In genomic region chr1:105626276-105626987, GRCh38 we compare ENCODE assay signal across 10 cellular contexts.
"Had no signal": no experiment of that assay in that cellular context is flagged by ENCODE, and none has a peak within 500 bp of the region (broad histone marks: within the 10 kb centered on the region; RNA-seq: fewer than 3 reads in every experiment).

No MANE protein-coding gene starts in this region.

- H3K27ac Mint-ChIP-seq: H9, HFFc6 had no signal

- H3K9ac ChIP-seq: GM23248 had no signal

- H2AFZ ChIP-seq: GM23248 had no signal

- H3K4me3 Mint-ChIP-seq: H9, HFFc6 had no signal

- FAIRE-seq: H54, HTR-8/SVneo, K562 had no signal

- H3K4me1 Mint-ChIP-seq: H9 had no signal

- DNase-seq: GM23248, GOT3, H9, HCEC 1CT, HFFc6, IMR-90, KG1 had no signal

- ATAC-seq: K562 had no signal

- H3K4me3 ChIP-seq: GM23248, K562 had no signal

- H3K27ac ChIP-seq: GM23248 had no signal
